In the genomic region with DNA sequence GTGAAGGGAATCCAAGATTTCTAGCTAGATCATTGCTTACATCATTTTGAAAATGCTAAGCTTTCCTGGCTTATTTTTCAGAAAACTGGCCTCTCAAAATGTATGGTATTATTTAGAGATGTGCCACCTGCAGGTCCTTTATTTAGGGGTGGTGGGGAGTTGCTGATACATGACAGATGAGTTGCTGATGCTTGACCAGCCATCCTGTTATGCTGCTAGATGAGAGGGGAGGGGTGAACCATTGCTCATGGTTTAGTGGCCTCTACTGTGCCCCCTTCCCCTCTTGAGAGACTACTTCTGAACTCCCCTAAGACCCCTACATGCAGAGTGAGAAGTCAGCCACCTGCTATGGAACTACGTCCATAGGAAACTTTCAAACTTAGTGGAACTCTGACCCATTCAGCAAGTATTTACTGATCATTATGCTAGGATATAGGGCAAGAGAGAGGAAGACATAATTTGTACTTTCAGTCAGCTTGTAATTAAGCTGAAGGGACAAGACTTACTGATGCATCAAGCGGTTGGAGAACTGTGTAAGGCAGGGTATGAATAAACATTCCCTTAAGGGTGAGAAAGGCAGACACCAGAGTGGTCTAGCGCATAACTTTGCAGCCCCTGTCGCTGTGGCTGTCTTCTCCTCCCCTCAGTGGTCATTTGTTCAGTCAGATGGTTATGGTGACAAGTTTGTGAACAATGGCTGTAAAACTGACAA, we compare ENCODE assay signal across 1 cellular context.
TF ChIP-seq lines count a peak whose summit lies in the region.

No MANE protein-coding gene starts in this region.

TF ChIP-seq in GM12878, 131 proteins besides CTCF, POLR2A, EP300 and RAD21:
- no peak for TF ChIP-seq RFX5 (IDR thresholded peaks at IDR 0.05; ENCODE audit: low read depth, low read length)
- TF ChIP-seq, protein P1, sequence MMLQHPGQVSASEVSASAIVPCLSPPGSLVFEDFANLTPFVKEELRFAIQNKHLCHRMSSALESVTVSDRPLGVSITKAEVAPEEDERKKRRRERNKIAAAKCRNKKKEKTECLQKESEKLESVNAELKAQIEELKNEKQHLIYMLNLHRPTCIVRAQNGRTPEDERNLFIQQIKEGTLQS (IDR thresholded peaks at IDR 0.05; ENCODE audit: borderline replicate concordance, extremely low read depth, low read depth, low read length), result no peak
- TF ChIP-seq TARDBP (IDR thresholded peaks at IDR 0.05; ENCODE audit: borderline replicate concordance), result 0 out of 2 replicates have a peak, but pooled peaks have one; percentile 18
- peak; percentile 23; the same call in 1 of the 2 replicates for TF ChIP-seq CREM (IDR thresholded peaks at IDR 0.05; ENCODE audit: low read depth)
